ENCODE assay signal across 7 cellular contexts in the genomic region with DNA sequence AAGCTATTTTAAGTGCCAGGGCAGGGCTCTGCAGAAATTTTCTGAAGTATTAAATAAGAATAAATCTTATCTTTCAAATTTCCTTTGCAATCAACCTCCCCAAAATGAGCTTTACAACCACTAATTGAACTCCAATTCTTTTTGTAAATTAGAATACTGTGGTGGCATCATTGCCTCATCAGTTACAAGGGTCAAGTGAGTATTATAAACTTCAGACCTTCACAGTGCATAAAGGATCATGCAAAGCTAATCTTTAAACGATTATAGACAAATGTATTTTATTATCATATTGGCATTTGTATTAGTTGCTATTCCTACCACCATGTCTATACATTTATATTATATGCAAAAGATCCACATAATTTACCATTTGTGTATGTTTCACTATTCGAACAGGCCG. TPM values are rescaled to one million over a fixed set of nuclear protein-coding genes. Genes with fewer than 3 reads are reported as not detected.
"Had no signal": no experiment of that assay in that cellular context is flagged by ENCODE, and none has a peak within 500 bp of the region (broad histone marks: within the 10 kb centered on the region; RNA-seq: fewer than 3 reads in every experiment).

No MANE protein-coding gene starts in this region.

- FAIRE-seq: HTR-8/SVneo, K562 had no signal

- ATAC-seq: K562 had no signal

- H3K27ac ChIP-seq: HL-60 had no signal

- DNase-seq: IMR-90, KBM-7 had no signal

- H3K4me3 ChIP-seq: K562 had no signal

RNA-seq across cellular contexts. Expression of gene WDR64, which starts 19.1 kb away (rescaled TPM):
- total RNA-seq: HT-29, HT1080, IMR-90 had no signal
- polyA plus RNA-seq: IMR-90 had no signal
